10 cellular contexts compared by ENCODE assay signal in genomic region chr6:106527979-106528378, GRCh38.
DNase-seq lines count a peak whose midpoint lies in the region; ATAC-seq, FAIRE-seq and TF ChIP-seq lines count a peak whose summit lies in the region.
"Had no signal": no experiment of that assay in that cellular context is flagged by ENCODE, and none has a peak within 500 bp of the region (broad histone marks: within the 10 kb centered on the region; RNA-seq: fewer than 3 reads in every experiment).

No MANE protein-coding gene starts in this region.

- H3K4me3 ChIP-seq in keratinocyte (ENCODE audit: control insufficient read depth in 2 of 3, extremely low read depth in 1 of 3, insufficient read depth in 2 of 3, low read depth in 1 of 3, low read length in 3 of 3), result peak overlapping the region; percentile 20 to 74 (median 64)
- H3K4me3 ChIP-seq: ascending aorta had no signal

- peaks cover 76% of the 10 kb centered on the region for H3K4me1 Mint-ChIP-seq in activated naive CD8-positive, alpha-beta T cell (ENCODE audit: low read depth)

- H3K27ac ChIP-seq in keratinocyte (ENCODE audit: control insufficient read depth, insufficient read depth, low read length), result peak overlapping the region; percentile 99
- H3K27ac ChIP-seq: ascending aorta had no signal

- H3K27ac Mint-ChIP-seq in activated naive CD8-positive, alpha-beta T cell, result peak overlapping the region; percentile 96

- no peak for TF ChIP-seq CTCF in AG09319 (IDR thresholded peaks at IDR 0.05; ENCODE audit: low read depth, low read length)
- TF ChIP-seq CTCF in keratinocyte (optimal IDR thresholded peaks at IDR 0.05 in 1 of 3, IDR thresholded peaks at IDR 0.05 in 1 of 3, conservative IDR thresholded peaks at IDR 0.05 in 1 of 3; ENCODE audit: extremely low read depth in 1 of 3, insufficient read depth in 2 of 3, low read length in 3 of 3), result no peak

- no peaks in the 10 kb centered on the region for H3K27me3 Mint-ChIP-seq in activated naive CD8-positive, alpha-beta T cell

- peak overlapping the region; percentile 75 for H3K4me3 Mint-ChIP-seq in activated naive CD8-positive, alpha-beta T cell

- H3K36me3 ChIP-seq in keratinocyte (ENCODE audit: control insufficient read depth in 2 of 2, extremely low read depth in 1 of 2, insufficient read depth in 2 of 2, low read length in 2 of 2), result peaks cover 3 to 17% of the 10 kb centered on the region in 2 experiments
- H3K36me3 ChIP-seq: ascending aorta had no signal

- no peaks in the 10 kb centered on the region for H3K9me3 ChIP-seq in keratinocyte (ENCODE audit: control insufficient read depth, low read depth, low read length)
- H3K9me3 ChIP-seq: ascending aorta had no signal

- H2AFZ ChIP-seq in keratinocyte (ENCODE audit: control insufficient read depth, low read length), result no peak overlapping the region

- POLR2A ChIA-PET in HEK293T (lab: Yijun Ruan, JAX), result no interaction called here

- peaks cover 55% of the 10 kb centered on the region for H3K4me1 ChIP-seq in keratinocyte (ENCODE audit: control insufficient read depth, extremely low read depth, insufficient read depth, low read length)
- H3K4me1 ChIP-seq: ascending aorta had no signal

- peaks cover 20% of the 10 kb centered on the region for H3K36me3 Mint-ChIP-seq in activated naive CD8-positive, alpha-beta T cell

- no peaks in the 10 kb centered on the region for H3K27me3 ChIP-seq in keratinocyte (ENCODE audit: control insufficient read depth, extremely low read depth, insufficient read depth, low read length)
- H3K27me3 ChIP-seq: ascending aorta had no signal

- H3K4me2 ChIP-seq in keratinocyte (ENCODE audit: control insufficient read depth, extremely low read depth, insufficient read depth, low read depth, low read length), result peak overlapping the region; percentile 92

- peak overlapping the region; percentile 75 for H3K9ac ChIP-seq in keratinocyte (ENCODE audit: control insufficient read depth, extremely low read depth, insufficient read depth, low read length)

- H4K20me1 ChIP-seq in keratinocyte (ENCODE audit: control insufficient read depth, extremely low read depth, insufficient read depth, low read length), result no peaks in the 10 kb centered on the region

- no peak for ATAC-seq in HG02798 (IDR thresholded peaks at IDR 0.05; ENCODE audit: poor library complexity, unreplicated experiment)

- dilution Hi-C loops in keratinocyte (cut with MboI; ENCODE audit: extremely low pct_ligation_motif_present, low sequenced_read_pairs), result no loop called here

- H3K9me1 ChIP-seq in keratinocyte (ENCODE audit: control insufficient read depth, extremely low read depth, insufficient read depth, low read length), result no peaks in the 10 kb centered on the region

- H3K79me2 ChIP-seq in keratinocyte (ENCODE audit: control insufficient read depth, insufficient read depth, low read length), result peaks cover 42% of the 10 kb centered on the region

- DNase-seq in AG09319 (ENCODE audit: extremely low read depth, low read depth), result peak; percentile 70
- DNase-seq in HCEC 1CT, result peak; percentile 99
- peak; percentile 64 for DNase-seq in keratinocyte (ENCODE audit: low read depth, low spot score)
- no peak for DNase-seq in NCI-H2171 treated with DMSO at 0.1 percent for 48 hours (lab: John Stamatoyannopoulos, UW)
- DNase-seq in HEK293T (ENCODE audit: extremely low spot score), result no peak
- DNase-seq in stimulated activated naive CD4-positive, alpha-beta T cell (lab: John Stamatoyannopoulos, UW), result no peak
- DNase-seq: T-helper 9 cell had no signal

- no peaks in the 10 kb centered on the region for H3K9me3 Mint-ChIP-seq in activated naive CD8-positive, alpha-beta T cell (ENCODE audit: low read depth)

- CTCF ChIA-PET in HEK293T (lab: Yijun Ruan, JAX), result no interaction called here

- FAIRE-seq in keratinocyte (lab: Jason Lieb, UNC), result peak; percentile 91

TF ChIP-seq in HEK293T, 16 proteins besides CTCF, POLR2A, EP300 and RAD21:
- no peak for TF ChIP-seq BHLHE40 (IDR thresholded peaks at IDR 0.05; ENCODE audit: borderline replicate concordance)
- TF ChIP-seq L3MBTL2 (conservative IDR thresholded peaks at IDR 0.05), result no peak
- TF ChIP-seq FOXM1 (IDR thresholded peaks at IDR 0.05; ENCODE audit: borderline replicate concordance), result no peak
- no peak for TF ChIP-seq SUZ12 (IDR thresholded peaks at IDR 0.05)
- TF ChIP-seq SP1 (IDR thresholded peaks at IDR 0.05), result no peak
- no peak for TF ChIP-seq PKNOX1 (IDR thresholded peaks at IDR 0.05)
- TF ChIP-seq ZNF384 (IDR thresholded peaks at IDR 0.05), result no peak
- no peak for TF ChIP-seq FOXA1 (IDR thresholded peaks at IDR 0.05)
- no peak for TF ChIP-seq CTBP1 (IDR thresholded peaks at IDR 0.05; ENCODE audit: borderline replicate concordance)
- TF ChIP-seq TARDBP (IDR thresholded peaks at IDR 0.05), result no peak
- TF ChIP-seq NFRKB (IDR thresholded peaks at IDR 0.05), result no peak

Comparison
In these comparisons a context has a peak if more than half of its experiments do, and no peak if none do; other contexts are left out.
1. DNase-seq: peak in AG09319 (single experiment), HCEC 1CT (single experiment) and keratinocyte (single experiment); none in NCI-H2171 treated with DMSO at 0.1 percent for 48 hours (single experiment), HEK293T (single experiment) and stimulated activated naive CD4-positive, alpha-beta T cell (0 of 6).